Comparison of ENCODE assay signal across 14 cellular contexts in the genomic region with DNA sequence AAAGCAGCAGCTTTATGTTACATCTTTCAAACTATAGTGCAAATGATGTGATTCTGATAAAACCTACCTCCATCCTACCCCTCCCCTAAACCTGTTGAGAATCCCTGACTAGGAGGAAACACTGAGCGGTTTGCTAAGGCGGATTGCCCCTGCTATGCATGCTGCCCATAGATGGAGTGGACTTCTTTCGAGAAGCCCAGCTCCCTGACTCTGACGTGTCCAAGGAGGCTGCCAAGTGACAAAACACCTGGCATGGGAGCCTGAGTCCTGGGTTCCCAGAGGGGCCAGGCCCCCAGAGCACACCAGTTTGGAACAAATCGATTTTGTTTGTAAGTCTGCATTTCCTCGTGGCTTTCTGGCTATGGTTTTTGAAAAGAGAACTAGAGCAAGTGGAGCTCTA. TPM values are rescaled to one million over a fixed set of nuclear protein-coding genes. Genes with fewer than 3 reads are reported as not detected.
A peak's percentile ranks its signal among the peaks of the same experiment; 100 is the strongest.
DNase-seq lines count a peak whose midpoint lies in the region; ATAC-seq and TF ChIP-seq lines count a peak whose summit lies in the region.
"Had no signal": no experiment of that assay in that cellular context is flagged by ENCODE, and none has a peak within 500 bp of the region (broad histone marks: within the 10 kb centered on the region; RNA-seq: fewer than 3 reads in every experiment).

No MANE protein-coding gene starts in this region.

- no peak overlapping the region for H3K27ac Mint-ChIP-seq in activated naive CD4-positive, alpha-beta T cell treated with anti-CD3 and anti-CD28 coated beads, Interleukin-2, amount 50 U/mL, for 24 hours
- H3K27ac Mint-ChIP-seq in stimulated activated memory B cell treated with anti-CD40 and anti-IgM and Interleukin-4, amounts not matched to agents 10 μg/mL and 1 μg/mL and 100 μg/mL, for 72 hours: no peak overlapping the region
- no peak overlapping the region for H3K27ac Mint-ChIP-seq in HFFc6

- H3K36me3 ChIP-seq in PC-9 (ENCODE audit: low read depth): no peaks in the 10 kb centered on the region
- no peaks in the 10 kb centered on the region for H3K36me3 ChIP-seq in esophagus muscularis mucosa

- POLR2A ChIA-PET in PC-9 (lab: Charles Lee; ENCODE audit: unreplicated experiment): no interaction called here

- no peak for TF ChIP-seq EP300 in esophagus muscularis mucosa (IDR thresholded peaks at IDR 0.05)

- intact Hi-C loops in PC-9 (cut with micrococcal nuclease; ENCODE audit: unreplicated experiment) (no loop called here), esophagus muscularis mucosa (cut with DNase I) (loop anchor here (10.0 kb wide), 2 partner anchors 91 to 861 kb away; partner anchors contain the start of gene C2orf49)

- 0 out of 2 replicates have a peak overlapping the region, but pooled peaks have one; percentile 85 for H2AFZ ChIP-seq in PC-9

- TF ChIP-seq CTCF in PC-9 (conservative IDR thresholded peaks at IDR 0.05): no peak
- TF ChIP-seq CTCF in esophagus muscularis mucosa (IDR thresholded peaks at IDR 0.05): no peak
- TF ChIP-seq CTCF in HFFc6 (IDR thresholded peaks at IDR 0.05): no peak

- no TSS peak for BruUV-seq in PC-9 (replicated peaks; lab: Mats Ljungman, UMichigan)

- no peak for ATAC-seq in stimulated activated memory B cell treated with anti-CD40 and anti-IgM and Interleukin-4, amounts not matched to agents 10 μg/mL and 1 μg/mL and 100 μg/mL, for 72 hours
- ATAC-seq: foreskin keratinocyte, GM12878, sciatic nerve had no signal

- H3K4me1 ChIP-seq in PC-9 (replicated peaks; ENCODE audit: insufficient read depth) (peaks cover 18% of the 10 kb centered on the region), esophagus muscularis mucosa (peaks cover 11 to 49% (median 46%) of the 10 kb centered on the region in 4 donors)
- H3K4me1 ChIP-seq: foreskin keratinocyte had no signal

- peaks cover 4% of the 10 kb centered on the region for H3K36me3 Mint-ChIP-seq in activated naive CD4-positive, alpha-beta T cell treated with anti-CD3 and anti-CD28 coated beads, Interleukin-2, amount 50 U/mL, for 24 hours
- H3K36me3 Mint-ChIP-seq in stimulated activated memory B cell treated with anti-CD40 and anti-IgM and Interleukin-4, amounts not matched to agents 10 μg/mL and 1 μg/mL and 100 μg/mL, for 72 hours: peaks cover 5% of the 10 kb centered on the region
- peaks cover 5% of the 10 kb centered on the region; the same call in 1 of the 2 replicates for H3K36me3 Mint-ChIP-seq in HFFc6 (ENCODE audit: low read depth)

- H3K9me2 ChIP-seq in PC-9 (ENCODE audit: insufficient read depth): no peaks in the 10 kb centered on the region

- H3K79me2 ChIP-seq in PC-9 (ENCODE audit: low read depth): peaks cover 25% of the 10 kb centered on the region

- no peaks in the 10 kb centered on the region for H3K9me3 Mint-ChIP-seq in activated naive CD4-positive, alpha-beta T cell treated with anti-CD3 and anti-CD28 coated beads, Interleukin-2, amount 50 U/mL, for 24 hours
- no peaks in the 10 kb centered on the region for H3K9me3 Mint-ChIP-seq in stimulated activated memory B cell treated with anti-CD40 and anti-IgM and Interleukin-4, amounts not matched to agents 10 μg/mL and 1 μg/mL and 100 μg/mL, for 72 hours
- H3K9me3 Mint-ChIP-seq in HFFc6: no peaks in the 10 kb centered on the region

- no peak overlapping the region for H3K27ac ChIP-seq in PC-9
- H3K27ac ChIP-seq in esophagus muscularis mucosa (replicated peaks in 1 of 4): peak overlapping the region; percentile 81 to 91 (median 88)

- TF ChIP-seq POLR2A in esophagus muscularis mucosa (IDR thresholded peaks at IDR 0.05; ENCODE audit: low read depth): no peak

- H3K4me3 ChIP-seq in PC-9: no peak overlapping the region
- peak overlapping the region in 1 of 4 donors; percentile 97 for H3K4me3 ChIP-seq in esophagus muscularis mucosa

- DNase-seq in activated naive CD4-positive, alpha-beta T cell treated with anti-CD3 and anti-CD28 coated beads, Interleukin-2, amount 50 U/mL, for 16 hours: no peak
- no peak for DNase-seq in PC-9
- DNase-seq in esophagus muscularis mucosa (ENCODE audit: extremely low spot score): no peak
- DNase-seq in effector CD4-positive, alpha-beta T cell: no peak
- no peak for DNase-seq in HFFc6
- DNase-seq in NCI-H345 treated with DMSO at 0.1 percent for 48 hours (lab: John Stamatoyannopoulos, UW; ENCODE audit: unreplicated experiment): no peak
- DNase-seq: effector CD8-positive, alpha-beta T cell; foreskin keratinocyte; NCI-H2107; substantia nigra had no signal

- 66% methylated on average over 6 of the region's 6 CpGs for WGBS in esophagus muscularis mucosa

- CTCF ChIA-PET in PC-9 (lab: Charles Lee): no interaction called here

- no peaks in the 10 kb centered on the region for H3K27me3 Mint-ChIP-seq in activated naive CD4-positive, alpha-beta T cell treated with anti-CD3 and anti-CD28 coated beads, Interleukin-2, amount 50 U/mL, for 24 hours
- peaks cover 2% of the 10 kb centered on the region for H3K27me3 Mint-ChIP-seq in stimulated activated memory B cell treated with anti-CD40 and anti-IgM and Interleukin-4, amounts not matched to agents 10 μg/mL and 1 μg/mL and 100 μg/mL, for 72 hours
- H3K27me3 Mint-ChIP-seq in HFFc6 (ENCODE audit: insufficient read depth): no peaks in the 10 kb centered on the region; the same call in none of the 2 replicates

- peaks cover 33% of the 10 kb centered on the region for H3K4me1 Mint-ChIP-seq in activated naive CD4-positive, alpha-beta T cell treated with anti-CD3 and anti-CD28 coated beads, Interleukin-2, amount 50 U/mL, for 24 hours
- H3K4me1 Mint-ChIP-seq in stimulated activated memory B cell treated with anti-CD40 and anti-IgM and Interleukin-4, amounts not matched to agents 10 μg/mL and 1 μg/mL and 100 μg/mL, for 72 hours: peaks cover 30% of the 10 kb centered on the region
- peaks cover 46% of the 10 kb centered on the region for H3K4me1 Mint-ChIP-seq in HFFc6 (ENCODE audit: low read depth)

- H3K9me3 ChIP-seq in PC-9 (ENCODE audit: insufficient read depth, low read depth) (no peaks in the 10 kb centered on the region), esophagus muscularis mucosa (no peaks in the 10 kb centered on the region)

- peak overlapping the region; percentile 91 for H3K4me3 Mint-ChIP-seq in activated naive CD4-positive, alpha-beta T cell treated with anti-CD3 and anti-CD28 coated beads, Interleukin-2, amount 50 U/mL, for 24 hours
- peak overlapping the region; percentile 41 for H3K4me3 Mint-ChIP-seq in stimulated activated memory B cell treated with anti-CD40 and anti-IgM and Interleukin-4, amounts not matched to agents 10 μg/mL and 1 μg/mL and 100 μg/mL, for 72 hours
- H3K4me3 Mint-ChIP-seq in HFFc6: no peak overlapping the region; the same call in 1 of the 2 replicates

- H4K20me1 ChIP-seq in PC-9 (ENCODE audit: insufficient read depth): no peaks in the 10 kb centered on the region

- H3K4me2 ChIP-seq in PC-9: peak overlapping the region; percentile 87

- peaks cover 17% of the 10 kb centered on the region for H3F3A ChIP-seq in PC-9 (ENCODE audit: insufficient read depth, low read depth)

- H3K27me3 ChIP-seq in PC-9 (ENCODE audit: insufficient read depth, low read depth) (no peaks in the 10 kb centered on the region), esophagus muscularis mucosa (no peaks in the 10 kb centered on the region)

RNA-seq across cellular contexts. Expression of gene UXS1, which starts 1.4 kb away (rescaled TPM):
- total RNA-seq in PC-9 (2021) (61.3 and 65.6 TPM in 2 replicates), esophagus muscularis mucosa (10 to 100 TPM; 31.0 to 42.4 (median 36.8) TPM)
- 10 to 100 TPM; 40.0 to 51.9 (median 44.5) TPM for total RNA-seq in HFFc6 (2021; fragmentation: NEBNext Ultra II Directional; extraction: Animal tissue kit (Norgen Biotek cat#: 25700))
